ENCODE assay signal across 8 cellular contexts in genomic region chr19:36309309-36309708, GRCh38.
A peak's percentile ranks its signal among the peaks of the same experiment; 100 is the strongest.
DNase-seq lines count a peak whose midpoint lies in the region; ATAC-seq and TF ChIP-seq lines count a peak whose summit lies in the region.
"Not testable (repeated sequence)": the region's sequence is repeated elsewhere in the genome, so short reads cannot be mapped to it uniquely, and the experiment has no call there.

No MANE protein-coding gene starts in this region.

- H3K4me1 ChIP-seq in CD8-positive, alpha-beta T cell (ENCODE audit: insufficient read depth, low read length); heart left ventricle: not testable (repeated sequence)

- H3K36me3 ChIP-seq in CD8-positive, alpha-beta T cell (ENCODE audit: insufficient read depth, low read length); heart left ventricle: not testable (repeated sequence)

- not testable (repeated sequence) for H3K4me1 Mint-ChIP-seq in CD8-positive, alpha-beta T cell (ENCODE audit: low read depth); activated CD8-positive, alpha-beta T cell treated with anti-CD3 and anti-CD28 coated beads for 36 hours (ENCODE audit: low read depth); immature natural killer cell; osteocyte (ENCODE audit: unreplicated experiment); type B pancreatic cell (ENCODE audit: unreplicated experiment)

- H3K27me3 Mint-ChIP-seq in CD8-positive, alpha-beta T cell (ENCODE audit: low read depth); activated CD8-positive, alpha-beta T cell treated with anti-CD3 and anti-CD28 coated beads for 36 hours; immature natural killer cell (ENCODE audit: low read depth in 3 of 3); osteocyte (ENCODE audit: unreplicated experiment); type B pancreatic cell: not testable (repeated sequence)

- H3K9me3 ChIP-seq in CD8-positive, alpha-beta T cell (ENCODE audit: low read length); heart left ventricle: not testable (repeated sequence)

- peak overlapping the region; percentile 49 for H3K4me3 Mint-ChIP-seq in CD8-positive, alpha-beta T cell
- H3K4me3 Mint-ChIP-seq in activated CD8-positive, alpha-beta T cell treated with anti-CD3 and anti-CD28 coated beads for 36 hours, result peak overlapping the region; percentile 41
- H3K4me3 Mint-ChIP-seq in immature natural killer cell, result peak overlapping the region in 3 of 5 donors; percentile 64 to 74 (median 70)
- H3K4me3 Mint-ChIP-seq in osteocyte (ENCODE audit: unreplicated experiment); type B pancreatic cell: not testable (repeated sequence)

- DNase-seq in CD8-positive, alpha-beta T cell; activated CD8-positive, alpha-beta T cell treated with anti-CD3 and anti-CD28 coated beads for 36 hours; coronary artery (ENCODE audit: low spot score): not testable (repeated sequence)
- DNase-seq in activated naive CD4-positive, alpha-beta T cell treated with Interleukin-2 at 50 U/mL for 16 hours, result peak; percentile 2
- DNase-seq in heart left ventricle, result peak in 3 of 5 donors; percentile 15 to 59 (median 18)
- peak in 2 of 3 donors; percentile 19 to 54 for DNase-seq in immature natural killer cell
- peak; percentile 87 for DNase-seq in osteocyte (ENCODE audit: extremely low spot score, unreplicated experiment)
- DNase-seq in type B pancreatic cell (ENCODE audit: extremely low spot score, unreplicated experiment), result peak; percentile 72

- H3K36me3 Mint-ChIP-seq in CD8-positive, alpha-beta T cell; activated CD8-positive, alpha-beta T cell treated with anti-CD3 and anti-CD28 coated beads for 36 hours (ENCODE audit: low read depth); immature natural killer cell; osteocyte (ENCODE audit: unreplicated experiment); type B pancreatic cell: not testable (repeated sequence)

- H3K9me3 Mint-ChIP-seq in CD8-positive, alpha-beta T cell; activated CD8-positive, alpha-beta T cell treated with anti-CD3 and anti-CD28 coated beads for 36 hours; immature natural killer cell; osteocyte (ENCODE audit: unreplicated experiment); type B pancreatic cell: not testable (repeated sequence)

- not testable (repeated sequence) for H3K27ac Mint-ChIP-seq in CD8-positive, alpha-beta T cell; activated CD8-positive, alpha-beta T cell treated with anti-CD3 and anti-CD28 coated beads for 36 hours; immature natural killer cell; osteocyte (ENCODE audit: unreplicated experiment); type B pancreatic cell

- intact Hi-C loops in CD8-positive, alpha-beta T cell (cut with DNase I, micrococcal nuclease); activated CD8-positive, alpha-beta T cell treated with anti-CD3 and anti-CD28 coated beads for 36 hours (cut with micrococcal nuclease); heart left ventricle (cut with DNase I): not testable (repeated sequence)

- 56 to 88% (median 70%) methylated on average over 19 to 37 of the region's 39 CpGs for WGBS in heart left ventricle, 4 donors

- TF ChIP-seq POLR2A in heart left ventricle (IDR thresholded peaks at IDR 0.05), result not testable (repeated sequence)

- not testable (repeated sequence) for H3K4me3 ChIP-seq in CD8-positive, alpha-beta T cell (ENCODE audit: low read depth, low read length)
- H3K4me3 ChIP-seq in coronary artery (peak overlapping the region; percentile 60), heart left ventricle (peak overlapping the region in 7 of 12 donors; percentile 37 to 54 (median 46))

- H3K27me3 ChIP-seq in CD8-positive, alpha-beta T cell (ENCODE audit: insufficient read depth, low read length); heart left ventricle: not testable (repeated sequence)

- not testable (repeated sequence) for H3K27ac ChIP-seq in CD8-positive, alpha-beta T cell (ENCODE audit: low read depth, low read length); heart left ventricle
- H3K27ac ChIP-seq in coronary artery, result peak overlapping the region in 1 of 2 donors; percentile 43

- not testable (repeated sequence) for ATAC-seq in CD8-positive, alpha-beta T cell; activated CD8-positive, alpha-beta T cell treated with anti-CD3 and anti-CD28 coated beads for 36 hours; heart left ventricle

- CTCF ChIA-PET in CD8-positive, alpha-beta T cell (lab: Charles Lee); activated CD8-positive, alpha-beta T cell treated with anti-CD3 and anti-CD28 coated beads for 36 hours (lab: Charles Lee): not testable (repeated sequence)

- TF ChIP-seq CTCF in CD8-positive, alpha-beta T cell (IDR thresholded peaks at IDR 0.05); activated CD8-positive, alpha-beta T cell treated with anti-CD3 and anti-CD28 coated beads for 36 hours (IDR thresholded peaks at IDR 0.05); coronary artery (IDR thresholded peaks at IDR 0.05); heart left ventricle (IDR thresholded peaks at IDR 0.05); osteocyte (IDR thresholded peaks at IDR 0.05); type B pancreatic cell (conservative IDR thresholded peaks at IDR 0.05): not testable (repeated sequence)

- POLR2A ChIA-PET in CD8-positive, alpha-beta T cell (lab: Charles Lee); activated CD8-positive, alpha-beta T cell treated with anti-CD3 and anti-CD28 coated beads for 36 hours (lab: Charles Lee): not testable (repeated sequence)
